1 cellular context compared by ENCODE assay signal in the genomic region with DNA sequence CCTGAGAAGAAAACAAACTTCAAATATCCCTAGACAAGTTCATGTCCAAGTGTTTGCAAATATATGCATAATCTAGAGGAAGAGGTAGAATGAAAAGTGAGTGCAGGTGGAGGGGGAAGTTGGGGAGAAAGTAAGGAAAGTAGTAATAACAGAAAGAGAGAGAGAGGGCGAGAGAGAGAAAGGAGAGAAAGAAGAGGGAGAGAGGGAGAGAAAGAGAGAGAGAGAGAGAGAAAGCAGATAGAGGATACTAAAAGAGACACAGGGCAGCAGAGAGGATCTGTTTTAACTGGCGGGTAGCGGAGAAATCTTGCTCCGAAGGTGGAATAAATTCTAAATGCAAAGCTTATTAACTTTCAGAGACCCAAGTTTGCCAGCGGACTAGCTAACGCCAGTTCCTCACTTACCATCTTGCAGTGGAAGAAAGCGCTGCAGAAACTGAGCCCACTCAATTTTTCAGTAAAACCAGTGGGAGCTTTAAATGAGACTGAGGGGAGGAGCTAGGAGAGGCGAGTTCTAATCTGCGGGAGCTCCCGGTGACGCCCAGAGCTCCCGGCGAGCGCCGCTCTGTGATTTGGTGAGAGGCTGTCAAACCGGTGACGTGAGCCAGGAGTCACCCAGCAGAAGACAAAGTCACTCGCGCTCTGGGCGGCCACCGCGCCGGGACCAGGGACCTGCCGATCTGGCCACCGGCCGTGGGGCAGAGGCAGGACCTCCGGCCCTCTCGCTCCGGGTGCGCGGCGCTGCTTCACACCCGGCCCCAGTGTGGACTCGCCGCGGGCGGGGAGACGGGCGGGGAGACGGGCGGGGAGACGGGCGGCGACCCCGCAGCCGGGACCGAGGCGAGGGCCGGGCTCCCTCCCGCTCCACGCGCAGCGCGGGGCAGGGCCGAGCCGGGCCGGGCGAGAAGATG.
TF ChIP-seq lines count a peak whose summit lies in the region.

A gene with protein sequence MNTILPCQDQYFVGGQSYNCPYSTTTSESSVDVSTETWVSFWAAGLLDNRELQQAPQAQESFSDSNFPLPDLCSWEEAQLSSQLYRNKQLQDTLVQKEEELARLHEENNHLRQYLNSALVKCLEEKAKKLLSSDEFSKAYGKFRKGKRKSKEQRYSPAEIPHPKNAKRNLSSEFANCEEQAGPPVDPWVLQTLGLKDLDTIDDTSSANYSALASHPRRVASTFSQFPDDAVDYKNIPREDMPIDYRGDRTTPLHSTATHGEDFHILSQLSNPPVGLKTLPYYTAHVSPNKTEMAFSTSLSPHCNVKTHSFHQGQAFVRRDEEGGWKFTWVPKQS (minus strand): TSS at position 486 of the 910 bp plus-strand sequence. CDS start 79 bp downstream, at position 407.

TF ChIP-seq in H1, 55 proteins besides CTCF, POLR2A, EP300 and RAD21 (continued from another document):
- no peak for TF ChIP-seq BACH1 (IDR thresholded peaks at IDR 0.05; ENCODE audit: low read length)
- TF ChIP-seq, protein P1, sequence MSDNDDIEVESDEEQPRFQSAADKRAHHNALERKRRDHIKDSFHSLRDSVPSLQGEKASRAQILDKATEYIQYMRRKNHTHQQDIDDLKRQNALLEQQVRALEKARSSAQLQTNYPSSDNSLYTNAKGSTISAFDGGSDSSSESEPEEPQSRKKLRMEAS (IDR thresholded peaks at IDR 0.05), result 0 out of 2 replicates have a peak, but pooled peaks have one; percentile 9
- no peak for TF ChIP-seq CHD7 (IDR thresholded peaks at IDR 0.05; ENCODE audit: insufficient replicate concordance, low read length)
- no peak for TF ChIP-seq USF2 (IDR thresholded peaks at IDR 0.05; ENCODE audit: low read length)
- no peak for TF ChIP-seq SIRT6 (IDR thresholded peaks at IDR 0.05; ENCODE audit: low read length)
- TF ChIP-seq CHD1 (IDR thresholded peaks at IDR 0.05; ENCODE audit: low read depth, low read length), result no peak
- no peak for TF ChIP-seq SP2 (IDR thresholded peaks at IDR 0.05; ENCODE audit: low read length)
- TF ChIP-seq RXRA (IDR thresholded peaks at IDR 0.05; ENCODE audit: insufficient read depth, low read depth, low read length), result no peak
- no peak for TF ChIP-seq CHD2 (IDR thresholded peaks at IDR 0.05; ENCODE audit: low read length)
- no peak for TF ChIP-seq CBX5 (IDR thresholded peaks at IDR 0.05; ENCODE audit: low read depth, low read length)
- TF ChIP-seq NANOG (IDR thresholded peaks at IDR 0.05; ENCODE audit: insufficient read depth, low read depth, low read length, poor library complexity, severe bottlenecking), result no peak
- peak; percentile 98 for TF ChIP-seq KDM4A (IDR thresholded peaks at IDR 0.05; ENCODE audit: low read depth, low read length, severe bottlenecking)
- no peak for TF ChIP-seq JUND (IDR thresholded peaks at IDR 0.05; ENCODE audit: low read length)
- no peak for TF ChIP-seq HDAC6 (IDR thresholded peaks at IDR 0.05; ENCODE audit: low read depth, low read length)
- TF ChIP-seq PHF8 (conservative IDR thresholded peaks at IDR 0.05; ENCODE audit: low read depth, low read length), result no peak
- no peak for TF ChIP-seq KDM1A (IDR thresholded peaks at IDR 0.05; ENCODE audit: borderline replicate concordance, low read length)
